2 cellular contexts compared by ENCODE assay signal in genomic region chr21:28144089-28144488, GRCh38.
A peak's percentile ranks its signal among the peaks of the same experiment; 100 is the strongest.
TF ChIP-seq lines count a peak whose summit lies in the region.

No MANE protein-coding gene starts in this region.

TF ChIP-seq in HepG2, 621 proteins besides CTCF, POLR2A, EP300 and RAD21 (continued from another document):
- TF ChIP-seq MAFK (conservative IDR thresholded peaks at IDR 0.05 in 1 of 2, IDR thresholded peaks at IDR 0.05 in 1 of 2; ENCODE audit: low read length in 2 of 2): peak; percentile 18 to 69; a peak in 2 of 4 replicates
- peak; percentile 39; the same call in 1 of the 2 replicates for TF ChIP-seq MAFF (IDR thresholded peaks at IDR 0.05; ENCODE audit: low read depth, low read length)

TF ChIP-seq in K562, 482 proteins besides CTCF, POLR2A, EP300 and RAD21 (continued from another document):
- TF ChIP-seq CUX1 (CRISPR knock-in tag; IDR thresholded peaks at IDR 0.05): no peak
TF ChIP-seq in K562: peak in this region for 1.
